ENCODE assay signal across 21 cellular contexts in genomic region chr9:126093771-126094170, GRCh38.
"Had no signal": no experiment of that assay in that cellular context is flagged by ENCODE, and none has a peak within 500 bp of the region (broad histone marks: within the 10 kb centered on the region; RNA-seq: fewer than 3 reads in every experiment).

No MANE protein-coding gene starts in this region.

- H3K4me2 ChIP-seq: smooth muscle cell had no signal

- H3K36me3 ChIP-seq: sigmoid colon, upper lobe of left lung had no signal

- H3K27me3 ChIP-seq: foreskin keratinocyte, sigmoid colon, upper lobe of left lung had no signal

- H3K4me3 Mint-ChIP-seq: activated T-cell treated with anti-CD3 and anti-CD28 coated beads, Interleukin-2, amount 50 U/mL, for 24 hours; activated T-helper 17 cell treated with anti-CD3 and anti-CD28 coated beads, Interleukin-2, amount 50 U/mL, for 72 hours; brain; dendritic cell treated with granulocyte-macrophage colony-stimulating factor and Interleukin-4, amounts not matched to agents 40 ng/mL and 50 ng/mL, for 4 days; mesothelial cell of epicardium; natural killer cell had no signal

- H3K27ac Mint-ChIP-seq: activated naive CD4-positive, alpha-beta T cell treated with anti-CD3 and anti-CD28 coated beads, Interleukin-2, amount 50 U/mL, for 72 hours; activated T-cell treated with anti-CD3 and anti-CD28 coated beads, Interleukin-2, amount 50 U/mL, for 24 hours; activated T-helper 17 cell treated with anti-CD3 and anti-CD28 coated beads, Interleukin-2, amount 50 U/mL, for 72 hours; brain; dendritic cell treated with granulocyte-macrophage colony-stimulating factor and Interleukin-4, amounts not matched to agents 40 ng/mL and 50 ng/mL, for 4 days; mesothelial cell of epicardium; natural killer cell; progenitor cell of endocrine pancreas had no signal

- H3K36me3 Mint-ChIP-seq: activated naive CD4-positive, alpha-beta T cell treated with anti-CD3 and anti-CD28 coated beads, Interleukin-2, amount 50 U/mL, for 72 hours; brain; mesothelial cell of epicardium; natural killer cell had no signal

- H3K4me1 ChIP-seq: foreskin keratinocyte, upper lobe of left lung had no signal

- H3K27ac ChIP-seq: foreskin keratinocyte, sigmoid colon, upper lobe of left lung had no signal

- H3K4me3 ChIP-seq: sigmoid colon, smooth muscle cell, upper lobe of left lung had no signal

- H3K4me1 Mint-ChIP-seq: mesothelial cell of epicardium, natural killer cell had no signal

- DNase-seq: activated CD8-positive, alpha-beta memory T cell treated with anti-CD3 and anti-CD28 coated beads for 24 hours; activated CD8-positive, alpha-beta memory T cell treated with anti-CD3 and anti-CD28 coated beads, Interleukin-2, amount 50 U/mL, for 4 hours; activated T-cell treated with anti-CD3 and anti-CD28 coated beads, Interleukin-2, amount 50 U/mL, for 24 hours; aorta; effector CD4-positive, alpha-beta T cell; foreskin keratinocyte; left ventricle myocardium superior; mammary epithelial cell; natural killer cell; retina; sigmoid colon; stimulated activated CD4-positive, alpha-beta T cell treated with anti-CD3 and anti-CD28 coated beads, Interleukin-4, amount 100 ng/mL, for 1 hour; stimulated activated naive CD4-positive, alpha-beta T cell; upper lobe of left lung had no signal

- ATAC-seq: activated naive CD4-positive, alpha-beta T cell treated with anti-CD3 and anti-CD28 coated beads, Interleukin-2, amount 50 U/mL, for 72 hours; activated T-helper 17 cell treated with anti-CD3 and anti-CD28 coated beads, Interleukin-2, amount 50 U/mL, for 72 hours; foreskin keratinocyte; left ventricle myocardium superior; natural killer cell had no signal

- H3K27me3 Mint-ChIP-seq: dendritic cell treated with granulocyte-macrophage colony-stimulating factor and Interleukin-4, amounts not matched to agents 40 ng/mL and 50 ng/mL, for 4 days had no signal

- H3K9me3 ChIP-seq: sigmoid colon, upper lobe of left lung had no signal

- H3K9me3 Mint-ChIP-seq: activated naive CD4-positive, alpha-beta T cell treated with anti-CD3 and anti-CD28 coated beads, Interleukin-2, amount 50 U/mL, for 72 hours; activated T-cell treated with anti-CD3 and anti-CD28 coated beads, Interleukin-2, amount 50 U/mL, for 24 hours; activated T-helper 17 cell treated with anti-CD3 and anti-CD28 coated beads, Interleukin-2, amount 50 U/mL, for 72 hours; dendritic cell treated with granulocyte-macrophage colony-stimulating factor and Interleukin-4, amounts not matched to agents 40 ng/mL and 50 ng/mL, for 4 days; mesothelial cell of epicardium; natural killer cell had no signal
